13 cellular contexts compared by ENCODE assay signal in genomic region chr7:139798221-139798620, GRCh38. TPM values are rescaled to one million over a fixed set of nuclear protein-coding genes. Genes with fewer than 3 reads are reported as not detected.
DNase-seq lines count a peak whose midpoint lies in the region; ATAC-seq, FAIRE-seq and TF ChIP-seq lines count a peak whose summit lies in the region.
"Had no signal": no experiment of that assay in that cellular context is flagged by ENCODE, and none has a peak within 500 bp of the region (broad histone marks: within the 10 kb centered on the region; RNA-seq: fewer than 3 reads in every experiment).

No MANE protein-coding gene starts in this region.

- peak overlapping the region; percentile 20; the same call in 1 of the 2 replicates for H2AFZ ChIP-seq in K562 (ENCODE audit: low read depth, low read length)

- no peaks in the 10 kb centered on the region for H4K20me1 ChIP-seq in K562 (replicated peaks; ENCODE audit: control insufficient read depth, insufficient read depth, low read length)

- no TSS peak for BruUV-seq in K562 (replicated peaks; lab: Mats Ljungman, UMichigan)

- peaks cover 2 to 16% of the 10 kb centered on the region in 2 experiments; a peak in 3 of 5 replicates for H3K27me3 ChIP-seq in K562 (ENCODE audit: control insufficient read depth in 2 of 2, insufficient read depth in 2 of 2, low read length in 2 of 2)
- H3K27me3 ChIP-seq in BE2C, result no peaks in the 10 kb centered on the region
- H3K27me3 ChIP-seq: left lung had no signal

- H3K4me2 ChIP-seq in K562 (ENCODE audit: insufficient read depth, low read length), result peak overlapping the region; percentile 14; the same call in 1 of the 2 replicates

- POLR2A ChIA-PET in K562 (lab: Yijun Ruan, JAX), result no interaction called here

- peaks cover 11% of the 10 kb centered on the region for H3K9me3 Mint-ChIP-seq in activated naive CD4-positive, alpha-beta T cell treated with anti-CD3 and anti-CD28 coated beads for 36 hours
- peaks cover 10% of the 10 kb centered on the region for H3K9me3 Mint-ChIP-seq in activated naive CD4-positive, alpha-beta T cell treated with anti-CD3 and anti-CD28 coated beads, Interleukin-2, amount 10 ng/mL, durations not matched to agents 7 days and 5 days

- peaks cover 14% of the 10 kb centered on the region for H3K4me1 Mint-ChIP-seq in activated naive CD4-positive, alpha-beta T cell treated with anti-CD3 and anti-CD28 coated beads for 36 hours (ENCODE audit: low read depth)
- H3K4me1 Mint-ChIP-seq in activated naive CD4-positive, alpha-beta T cell treated with anti-CD3 and anti-CD28 coated beads, Interleukin-2, amount 10 ng/mL, durations not matched to agents 7 days and 5 days, result peaks cover 8% of the 10 kb centered on the region

- no peak for TF ChIP-seq POLR2A in K562 (conservative IDR thresholded peaks at IDR 0.05)

- intact Hi-C loops in activated naive CD4-positive, alpha-beta T cell treated with anti-CD3 and anti-CD28 coated beads for 36 hours (cut with micrococcal nuclease), result loop anchor here (2.0 kb wide), 2 partner anchors 23 to 151 kb away; no protein-coding TSS in a partner anchor
- intact Hi-C loops in K562 (cut with micrococcal nuclease), result no loop called here

- DNase-seq in activated naive CD4-positive, alpha-beta T cell treated with anti-CD3 and anti-CD28 coated beads for 36 hours, result peak; percentile 69
- DNase-seq in activated naive CD4-positive, alpha-beta T cell treated with anti-CD3 and anti-CD28 coated beads, Interleukin-2, amount 10 ng/mL, durations not matched to agents 7 days and 5 days, result no peak
- DNase-seq in K562 (ENCODE audit: extremely low read depth in 1 of 4, low spot score in 3 of 4) (no peak), DMS 273 (lab: John Stamatoyannopoulos, UW; ENCODE audit: unreplicated experiment) (no peak), BE2C (no peak)
- no peak for DNase-seq in activated effector memory CD4-positive, alpha-beta T cell treated with anti-CD3 and anti-CD28 coated beads, Interleukin-2, amount 50 U/mL, for 16 hours
- DNase-seq: activated CD4-positive, alpha-beta T cell treated with anti-CD3 and anti-CD28 coated beads, Interleukin-2, amount 50 U/mL, for 48 hours; amygdala; left lung; NCI-H1105 treated with DMSO at 0.1 percent for 48 hours had no signal

- TF ChIP-seq CTCF in K562 (IDR thresholded peaks at IDR 0.05 in 2 of 3, conservative IDR thresholded peaks at IDR 0.05 in 1 of 3; ENCODE audit: insufficient read depth in 2 of 3, low read depth in 1 of 3, low read length in 3 of 3) (no peak), BE2C (IDR thresholded peaks at IDR 0.05; ENCODE audit: low read depth, low read length) (no peak)

- H3K79me2 ChIP-seq in K562 (ENCODE audit: control insufficient read depth, insufficient read depth, low read length), result no peaks in the 10 kb centered on the region

- no peak for TF ChIP-seq EP300 in K562 (IDR thresholded peaks at IDR 0.05; ENCODE audit: low read length)

- H3K4me1 ChIP-seq in K562 (replicated peaks in 1 of 2; ENCODE audit: control insufficient read depth in 2 of 2, insufficient read depth in 2 of 2, low read length in 2 of 2) (peaks cover 0 to 2% of the 10 kb centered on the region in 2 experiments; a peak in 1 of 5 replicates), BE2C (no peaks in the 10 kb centered on the region)

- FAIRE-seq in K562 (lab: Jason Lieb, UNC), result no peak

- CTCF ChIA-PET in activated naive CD4-positive, alpha-beta T cell treated with anti-CD3 and anti-CD28 coated beads for 36 hours (lab: Charles Lee), result no interaction called here
- CTCF ChIA-PET in activated naive CD4-positive, alpha-beta T cell treated with anti-CD3 and anti-CD28 coated beads, Interleukin-2, amount 10 ng/mL, durations not matched to agents 7 days and 5 days (lab: Charles Lee), result no interaction called here
- CTCF ChIA-PET in K562 (lab: Yijun Ruan, JAX; ENCODE audit: low intra/inter-chr PET ratio), result interaction anchor here (0.6 kb wide), 1 partner anchor 60 kb away, joined by 6 read pairs; no protein-coding TSS in a partner anchor

- H3K27ac Mint-ChIP-seq in activated naive CD4-positive, alpha-beta T cell treated with anti-CD3 and anti-CD28 coated beads for 36 hours, result no peak overlapping the region
- no peak overlapping the region for H3K27ac Mint-ChIP-seq in activated naive CD4-positive, alpha-beta T cell treated with anti-CD3 and anti-CD28 coated beads, Interleukin-2, amount 10 ng/mL, durations not matched to agents 7 days and 5 days

- ATAC-seq in HG02885 (IDR thresholded peaks at IDR 0.05; ENCODE audit: poor library complexity, unreplicated experiment) (peak; percentile 52), K562 (no peak), GM18520 (IDR thresholded peaks at IDR 0.05; ENCODE audit: unreplicated experiment) (no peak)
- ATAC-seq: left lung had no signal

- no peak for TF ChIP-seq RAD21 in K562 (CRISPR knock-in tag; conservative IDR thresholded peaks at IDR 0.05 in 1 of 2, IDR thresholded peaks at IDR 0.05 in 1 of 2)

- in situ Hi-C loops in K562 (cut with MboI), result no loop called here

- H3K4me3 ChIP-seq in K562 (no peak overlapping the region), BE2C (ENCODE audit: low read depth, low read length) (no peak overlapping the region)
- H3K4me3 ChIP-seq: esophagus muscularis mucosa, left lung had no signal

- peak overlapping the region; percentile 22 for H3K4me3 Mint-ChIP-seq in activated naive CD4-positive, alpha-beta T cell treated with anti-CD3 and anti-CD28 coated beads for 36 hours
- H3K4me3 Mint-ChIP-seq in activated naive CD4-positive, alpha-beta T cell treated with anti-CD3 and anti-CD28 coated beads, Interleukin-2, amount 10 ng/mL, durations not matched to agents 7 days and 5 days, result no peak overlapping the region

- no peaks in the 10 kb centered on the region for H3K36me3 Mint-ChIP-seq in activated naive CD4-positive, alpha-beta T cell treated with anti-CD3 and anti-CD28 coated beads for 36 hours (ENCODE audit: low read depth)
- no peaks in the 10 kb centered on the region for H3K36me3 Mint-ChIP-seq in activated naive CD4-positive, alpha-beta T cell treated with anti-CD3 and anti-CD28 coated beads, Interleukin-2, amount 10 ng/mL, durations not matched to agents 7 days and 5 days

- no peaks in the 10 kb centered on the region for H3K9me1 ChIP-seq in K562 (ENCODE audit: control insufficient read depth, insufficient read depth, low read length)

- WGBS in K562 (ENCODE audit: insufficient coverage, low coverage, missing lambda C conversion rate), result 5% methylated on average over 10 of the region's 10 CpGs

- no peak overlapping the region for H3K9ac ChIP-seq in K562 (ENCODE audit: insufficient read depth in 1 of 2, low read depth in 2 of 2, low read length in 2 of 2)

- H3K36me3 ChIP-seq in K562 (ENCODE audit: control insufficient read depth, insufficient read depth, low read length) (no peaks in the 10 kb centered on the region), BE2C (no peaks in the 10 kb centered on the region)
- H3K36me3 ChIP-seq: esophagus muscularis mucosa, left lung had no signal

- H3K27ac ChIP-seq in K562 (ENCODE audit: extremely low read depth, low read depth, low read length), result no peak overlapping the region
- H3K27ac ChIP-seq: esophagus muscularis mucosa, left lung had no signal

- H3K27me3 Mint-ChIP-seq in activated naive CD4-positive, alpha-beta T cell treated with anti-CD3 and anti-CD28 coated beads for 36 hours (ENCODE audit: low read depth), result no peaks in the 10 kb centered on the region
- H3K27me3 Mint-ChIP-seq in activated naive CD4-positive, alpha-beta T cell treated with anti-CD3 and anti-CD28 coated beads, Interleukin-2, amount 10 ng/mL, durations not matched to agents 7 days and 5 days, result peaks cover 15% of the 10 kb centered on the region

- no peaks in the 10 kb centered on the region for H3K9me3 ChIP-seq in K562 (replicated peaks; ENCODE audit: control insufficient read depth, insufficient read depth, low read depth, low read length)
- H3K9me3 ChIP-seq in BE2C, result no peaks in the 10 kb centered on the region
- H3K9me3 ChIP-seq: esophagus muscularis mucosa, left lung had no signal

RNA-seq across cellular contexts. Expression of gene HIPK2, which starts 20.4 kb away (rescaled TPM):
- total RNA-seq in activated naive CD4-positive, alpha-beta T cell treated with anti-CD3 and anti-CD28 coated beads for 36 hours, result 10 to 100 TPM; 16.8 to 17.3 TPM
- 51.9 and 59.2 TPM in 2 replicates for total RNA-seq in K562 (2011; cell fraction: chromatin; rRNA removed; ENCODE audit: low replicate concordance)
- 15.1 and 17.3 TPM in 2 replicates for total RNA-seq in K562 (2011; cell fraction: nucleolus; rRNA removed)
- 16.6 and 21.8 TPM in 2 replicates for total RNA-seq in K562 (2011; cell fraction: nucleoplasm; rRNA removed)
- 3.8 and 5.7 TPM in 2 replicates for total RNA-seq in K562 (2014; rRNA removed)
- total RNA-seq in K562 (2014; rRNA removed; fragmentation: Illumina TruSeq; extraction: Trizol), result 5.4 and 5.5 TPM in 2 replicates
- 3.9 and 4.4 TPM in 2 replicates for total RNA-seq in K562 (2015; rRNA removed; fragmentation: Illumina TruSeq; extraction: Trizol)
- total RNA-seq in K562 (2021), result 17.5 and 19.8 TPM in 2 replicates
- 8.8 and 10.0 TPM in 2 replicates for polyA plus RNA-seq in K562 (2011; rRNA removed)
- 6.5 and 10.7 TPM in 2 replicates for polyA plus RNA-seq in K562 (2011; cell fraction: cytosol; rRNA removed)
- polyA plus RNA-seq in K562 (2011; cell fraction: nucleus; rRNA removed), result 15.6 and 30.0 TPM in 2 replicates
- 4.7 and 7.4 TPM in 2 replicates for polyA plus RNA-seq in K562 (2012)
- 9.9 and 10.1 TPM in 2 replicates for polyA plus RNA-seq in K562 (2014; fragmentation: Illumina TruSeq; extraction: Trizol)
- polyA plus RNA-seq in K562 (2014; fragmentation: Nextera tagmentation; extraction: Ambion mirVana), result 1 to 10 TPM in 1 of 2 experiments, under 1 TPM in 1; 0.69 to 1.6 TPM
- 5.1 and 5.5 TPM in 2 replicates for polyA plus RNA-seq in K562 (2014; rRNA removed)
- polyA minus RNA-seq in K562 (2011; rRNA and poly(A)+ RNA removed), result 31.9 and 34.7 TPM in 2 replicates
- 25.2 and 25.9 TPM in 2 replicates for polyA minus RNA-seq in K562 (2011; cell fraction: cytosol; rRNA and poly(A)+ RNA removed)
- 17.0 and 17.8 TPM in 2 replicates for polyA minus RNA-seq in K562 (2011; cell fraction: nucleus; rRNA and poly(A)+ RNA removed)
- 5.3 TPM for polyA plus RNA-seq in BE2C (2012; ENCODE audit: insufficient read depth, insufficient read length, low read depth)

RNA-seq across cellular contexts. Expression of gene TBXAS1, which starts 30.8 kb away (rescaled TPM):
- total RNA-seq in activated naive CD4-positive, alpha-beta T cell treated with anti-CD3 and anti-CD28 coated beads for 36 hours, result 1 to 10 TPM in 1 of 2 experiments, under 1 TPM in 1; 0.83 to 1.1 TPM
- total RNA-seq in K562 (2011; cell fraction: chromatin; rRNA removed; ENCODE audit: low replicate concordance), result 6.1 and 7.4 TPM in 2 replicates
- total RNA-seq in K562 (2011; cell fraction: nucleolus; rRNA removed), result 3.2 and 6.0 TPM in 2 replicates
- total RNA-seq in K562 (2011; cell fraction: nucleoplasm; rRNA removed), result 4.2 and 10.6 TPM in 2 replicates
- 1.5 and 1.7 TPM in 2 replicates for total RNA-seq in K562 (2014; rRNA removed)
- 1.3 and 2.5 TPM in 2 replicates for total RNA-seq in K562 (2014; rRNA removed; fragmentation: Illumina TruSeq; extraction: Trizol)
- 2.6 and 2.9 TPM in 2 replicates for total RNA-seq in K562 (2015; rRNA removed; fragmentation: Illumina TruSeq; extraction: Trizol)
- 1.9 and 2.7 TPM in 2 replicates for total RNA-seq in K562 (2021)
- 6.8 and 8.3 TPM in 2 replicates for polyA plus RNA-seq in K562 (2011; rRNA removed)
- polyA plus RNA-seq in K562 (2011; cell fraction: cytosol; rRNA removed), result 3.7 and 8.3 TPM in 2 replicates
- 10.0 and 17.3 TPM in 2 replicates for polyA plus RNA-seq in K562 (2011; cell fraction: nucleus; rRNA removed)
- 2.7 and 4.5 TPM in 2 replicates for polyA plus RNA-seq in K562 (2012)
- polyA plus RNA-seq in K562 (2014; fragmentation: Illumina TruSeq; extraction: Trizol), result 2.0 and 2.2 TPM in 2 replicates
- 1 to 10 TPM; 1.1 to 1.2 TPM for polyA plus RNA-seq in K562 (2014; fragmentation: Nextera tagmentation; extraction: Ambion mirVana)
- 2.4 and 3.7 TPM in 2 replicates for polyA plus RNA-seq in K562 (2014; rRNA removed)
- polyA minus RNA-seq in K562 (2011; rRNA and poly(A)+ RNA removed), result 3.8 and 6.3 TPM in 2 replicates
- 1.6 and 3.1 TPM in 2 replicates for polyA minus RNA-seq in K562 (2011; cell fraction: cytosol; rRNA and poly(A)+ RNA removed)
- polyA minus RNA-seq in K562 (2011; cell fraction: nucleus; rRNA and poly(A)+ RNA removed), result 4.4 and 4.6 TPM in 2 replicates
- polyA plus RNA-seq in BE2C (2012; ENCODE audit: insufficient read depth, insufficient read length, low read depth), result 0.52 TPM
